ENCODE assay signal across 8 cellular contexts in genomic region chr10:71285180-71285545, GRCh38. TPM values are rescaled to one million over a fixed set of nuclear protein-coding genes. Genes with fewer than 3 reads are reported as not detected.
DNase-seq lines count a peak whose midpoint lies in the region; ATAC-seq and TF ChIP-seq lines count a peak whose summit lies in the region.

No MANE protein-coding gene starts in this region.

- H3K9ac ChIP-seq in GM23248: no peak overlapping the region

- no peaks in the 10 kb centered on the region for H3K4me1 Mint-ChIP-seq in stimulated activated naive CD8-positive, alpha-beta T cell treated with anti-CD3 and anti-CD28 coated beads, Interleukin-15, amount 100 ng/mL, for 72 hours

- no peak overlapping the region for H3K27ac ChIP-seq in GM23248
- no peak overlapping the region for H3K27ac ChIP-seq in RWPE2 (ENCODE audit: poor library complexity, severe bottlenecking)

- H3K27me3 ChIP-seq in GM23248 (replicated peaks; ENCODE audit: insufficient read depth): no peaks in the 10 kb centered on the region
- no peaks in the 10 kb centered on the region for H3K27me3 ChIP-seq in RWPE2 (ENCODE audit: insufficient read depth, poor library complexity, severe bottlenecking)

- ATAC-seq in RWPE2 (ENCODE audit: low read depth): peak; percentile 61; the same call in 2 of the 3 replicates
- ATAC-seq in stimulated activated naive CD8-positive, alpha-beta T cell treated with anti-CD3 and anti-CD28 coated beads, Interleukin-15, amount 100 ng/mL, for 72 hours: peak; percentile 64
- no peak for ATAC-seq in HG03520 (IDR thresholded peaks at IDR 0.05; ENCODE audit: unreplicated experiment)

- no peaks in the 10 kb centered on the region for H3K79me2 ChIP-seq in GM23248 (ENCODE audit: insufficient read depth)

- in situ Hi-C loops in GM23248 (cut with MboI) (loop anchor here (10.0 kb wide), 1 partner anchor 360 kb away; no protein-coding TSS in a partner anchor), T47D (cut with HindIII; ENCODE audit: low pct_unique_long_range_greater_than_20kb, low sequenced_read_pairs) (no loop called here)

- no peak overlapping the region for H3K27ac Mint-ChIP-seq in stimulated activated naive CD8-positive, alpha-beta T cell treated with anti-CD3 and anti-CD28 coated beads, Interleukin-15, amount 100 ng/mL, for 72 hours

- H3K4me1 ChIP-seq in GM23248 (ENCODE audit: insufficient read depth) (no peaks in the 10 kb centered on the region), RWPE2 (ENCODE audit: insufficient read depth, poor library complexity, severe bottlenecking) (no peaks in the 10 kb centered on the region)

- WGBS in GM23248 (ENCODE audit: low coverage in 1 of 2, low lambda C conversion rate in 2 of 2, missing lambda C conversion rate in 2 of 2), 2 experiments: 61 to 66% methylated on average over 10 to 11 of the region's 11 CpGs

- no peak overlapping the region for H2AFZ ChIP-seq in GM23248

- H4K20me1 ChIP-seq in GM23248 (ENCODE audit: insufficient read depth): no peaks in the 10 kb centered on the region

- H3F3A ChIP-seq in GM23248 (ENCODE audit: insufficient read depth): no peaks in the 10 kb centered on the region

- no peak overlapping the region for H3K4me2 ChIP-seq in GM23248 (ENCODE audit: unreplicated experiment)

- DNase-seq in AML-193 (lab: John Stamatoyannopoulos, UW) (peak; percentile 1 to 12), GM23248 (peak; percentile 65), RWPE2 (ENCODE audit: low spot score) (no peak), T47D (ENCODE audit: low read depth in 1 of 2, low spot score in 1 of 2) (peak; percentile 43 to 63), left kidney (ENCODE audit: low read depth, low spot score) (peak; percentile 82), NCI-H187 (lab: John Stamatoyannopoulos, UW) (no peak)
- DNase-seq in stimulated activated naive CD8-positive, alpha-beta T cell treated with anti-CD3 and anti-CD28 coated beads, Interleukin-15, amount 100 ng/mL, for 72 hours: peak; percentile 16 to 32

- no peak overlapping the region for H3K4me3 ChIP-seq in GM23248
- H3K4me3 ChIP-seq in RWPE2 (ENCODE audit: severe bottlenecking): no peak overlapping the region

- H3K9me2 ChIP-seq in GM23248 (ENCODE audit: insufficient read depth): no peaks in the 10 kb centered on the region

- no peaks in the 10 kb centered on the region for H3K9me3 Mint-ChIP-seq in stimulated activated naive CD8-positive, alpha-beta T cell treated with anti-CD3 and anti-CD28 coated beads, Interleukin-15, amount 100 ng/mL, for 72 hours

- no peak overlapping the region for H3K4me3 Mint-ChIP-seq in stimulated activated naive CD8-positive, alpha-beta T cell treated with anti-CD3 and anti-CD28 coated beads, Interleukin-15, amount 100 ng/mL, for 72 hours

- no peaks in the 10 kb centered on the region for H3K9me3 ChIP-seq in GM23248 (ENCODE audit: low read depth)
- no peaks in the 10 kb centered on the region for H3K9me3 ChIP-seq in RWPE2 (ENCODE audit: severe bottlenecking)

- H3K36me3 ChIP-seq in GM23248 (ENCODE audit: low read depth) (no peaks in the 10 kb centered on the region), RWPE2 (ENCODE audit: low read depth) (no peaks in the 10 kb centered on the region)

- peak; percentile 83 for TF ChIP-seq CTCF in RWPE2 (IDR thresholded peaks at IDR 0.05; ENCODE audit: poor library complexity, severe bottlenecking)

- H3K27me3 Mint-ChIP-seq in stimulated activated naive CD8-positive, alpha-beta T cell treated with anti-CD3 and anti-CD28 coated beads, Interleukin-15, amount 100 ng/mL, for 72 hours: no peaks in the 10 kb centered on the region

RNA-seq across cellular contexts. Expression of gene SLC29A3, which starts 33.9 kb away (rescaled TPM):
- 1.9 and 3.0 TPM in 2 replicates for total RNA-seq in GM23248 (2014; rRNA removed; shearing (Covaris generic))
- polyA plus RNA-seq in GM23248 (2016; fragmentation: Nextera tagmentation; extraction: Ambion mirVana): 7.3 TPM in 2 replicates

Comparison
In these comparisons a context has a peak if more than half of its experiments do, and no peak if none do; other contexts are left out.
1. DNase-seq: peak in AML-193 (2 of 2), GM23248 (single experiment), T47D (2 of 2), left kidney (single experiment) and stimulated activated naive CD8-positive, alpha-beta T cell treated with anti-CD3 and anti-CD28 coated beads, Interleukin-15, amount 100 ng/mL, for 72 hours (2 of 2); none in RWPE2 (single experiment) and NCI-H187 (0 of 2).